In the genomic region with DNA sequence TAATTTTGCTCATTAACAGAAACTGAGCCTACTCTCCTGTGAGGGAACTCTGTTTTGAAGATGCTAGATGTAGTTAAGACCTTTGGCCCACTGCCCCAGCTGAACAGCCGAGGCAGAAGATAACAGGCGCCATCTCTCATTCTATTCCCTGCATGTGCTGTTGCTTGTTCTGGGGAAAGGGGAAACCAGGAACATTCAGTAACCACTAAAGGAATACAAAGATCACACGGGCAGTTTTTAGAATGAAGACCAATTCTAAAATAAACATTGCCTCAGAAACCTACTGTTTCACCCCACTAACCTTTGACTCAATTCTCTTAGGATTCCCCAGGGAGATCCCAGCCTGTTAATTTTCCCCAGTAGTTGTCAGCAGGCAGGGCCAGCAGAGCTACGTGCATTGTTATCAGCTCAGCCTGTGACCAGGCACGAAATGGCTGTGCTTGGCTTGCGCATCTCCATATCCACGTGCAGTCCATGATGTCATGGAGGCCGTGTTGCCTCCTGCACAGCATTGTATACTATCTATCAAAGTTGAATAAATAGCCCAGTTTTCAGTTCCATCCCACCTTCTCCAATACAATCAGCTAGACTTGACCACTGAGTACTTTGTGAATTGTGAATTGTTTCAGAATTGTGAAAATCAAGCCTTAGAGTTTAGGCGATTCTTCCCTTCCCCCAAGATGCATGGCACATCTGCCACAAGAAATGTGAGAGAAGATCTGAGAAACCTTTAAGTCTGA, we compare ENCODE assay signal across 1 cellular context.
TF ChIP-seq lines count a peak whose summit lies in the region.

No MANE protein-coding gene starts in this region.

TF ChIP-seq in GM23338, 12 proteins besides CTCF, POLR2A, EP300 and RAD21 (continued from another document):
- TF ChIP-seq, protein P1, sequence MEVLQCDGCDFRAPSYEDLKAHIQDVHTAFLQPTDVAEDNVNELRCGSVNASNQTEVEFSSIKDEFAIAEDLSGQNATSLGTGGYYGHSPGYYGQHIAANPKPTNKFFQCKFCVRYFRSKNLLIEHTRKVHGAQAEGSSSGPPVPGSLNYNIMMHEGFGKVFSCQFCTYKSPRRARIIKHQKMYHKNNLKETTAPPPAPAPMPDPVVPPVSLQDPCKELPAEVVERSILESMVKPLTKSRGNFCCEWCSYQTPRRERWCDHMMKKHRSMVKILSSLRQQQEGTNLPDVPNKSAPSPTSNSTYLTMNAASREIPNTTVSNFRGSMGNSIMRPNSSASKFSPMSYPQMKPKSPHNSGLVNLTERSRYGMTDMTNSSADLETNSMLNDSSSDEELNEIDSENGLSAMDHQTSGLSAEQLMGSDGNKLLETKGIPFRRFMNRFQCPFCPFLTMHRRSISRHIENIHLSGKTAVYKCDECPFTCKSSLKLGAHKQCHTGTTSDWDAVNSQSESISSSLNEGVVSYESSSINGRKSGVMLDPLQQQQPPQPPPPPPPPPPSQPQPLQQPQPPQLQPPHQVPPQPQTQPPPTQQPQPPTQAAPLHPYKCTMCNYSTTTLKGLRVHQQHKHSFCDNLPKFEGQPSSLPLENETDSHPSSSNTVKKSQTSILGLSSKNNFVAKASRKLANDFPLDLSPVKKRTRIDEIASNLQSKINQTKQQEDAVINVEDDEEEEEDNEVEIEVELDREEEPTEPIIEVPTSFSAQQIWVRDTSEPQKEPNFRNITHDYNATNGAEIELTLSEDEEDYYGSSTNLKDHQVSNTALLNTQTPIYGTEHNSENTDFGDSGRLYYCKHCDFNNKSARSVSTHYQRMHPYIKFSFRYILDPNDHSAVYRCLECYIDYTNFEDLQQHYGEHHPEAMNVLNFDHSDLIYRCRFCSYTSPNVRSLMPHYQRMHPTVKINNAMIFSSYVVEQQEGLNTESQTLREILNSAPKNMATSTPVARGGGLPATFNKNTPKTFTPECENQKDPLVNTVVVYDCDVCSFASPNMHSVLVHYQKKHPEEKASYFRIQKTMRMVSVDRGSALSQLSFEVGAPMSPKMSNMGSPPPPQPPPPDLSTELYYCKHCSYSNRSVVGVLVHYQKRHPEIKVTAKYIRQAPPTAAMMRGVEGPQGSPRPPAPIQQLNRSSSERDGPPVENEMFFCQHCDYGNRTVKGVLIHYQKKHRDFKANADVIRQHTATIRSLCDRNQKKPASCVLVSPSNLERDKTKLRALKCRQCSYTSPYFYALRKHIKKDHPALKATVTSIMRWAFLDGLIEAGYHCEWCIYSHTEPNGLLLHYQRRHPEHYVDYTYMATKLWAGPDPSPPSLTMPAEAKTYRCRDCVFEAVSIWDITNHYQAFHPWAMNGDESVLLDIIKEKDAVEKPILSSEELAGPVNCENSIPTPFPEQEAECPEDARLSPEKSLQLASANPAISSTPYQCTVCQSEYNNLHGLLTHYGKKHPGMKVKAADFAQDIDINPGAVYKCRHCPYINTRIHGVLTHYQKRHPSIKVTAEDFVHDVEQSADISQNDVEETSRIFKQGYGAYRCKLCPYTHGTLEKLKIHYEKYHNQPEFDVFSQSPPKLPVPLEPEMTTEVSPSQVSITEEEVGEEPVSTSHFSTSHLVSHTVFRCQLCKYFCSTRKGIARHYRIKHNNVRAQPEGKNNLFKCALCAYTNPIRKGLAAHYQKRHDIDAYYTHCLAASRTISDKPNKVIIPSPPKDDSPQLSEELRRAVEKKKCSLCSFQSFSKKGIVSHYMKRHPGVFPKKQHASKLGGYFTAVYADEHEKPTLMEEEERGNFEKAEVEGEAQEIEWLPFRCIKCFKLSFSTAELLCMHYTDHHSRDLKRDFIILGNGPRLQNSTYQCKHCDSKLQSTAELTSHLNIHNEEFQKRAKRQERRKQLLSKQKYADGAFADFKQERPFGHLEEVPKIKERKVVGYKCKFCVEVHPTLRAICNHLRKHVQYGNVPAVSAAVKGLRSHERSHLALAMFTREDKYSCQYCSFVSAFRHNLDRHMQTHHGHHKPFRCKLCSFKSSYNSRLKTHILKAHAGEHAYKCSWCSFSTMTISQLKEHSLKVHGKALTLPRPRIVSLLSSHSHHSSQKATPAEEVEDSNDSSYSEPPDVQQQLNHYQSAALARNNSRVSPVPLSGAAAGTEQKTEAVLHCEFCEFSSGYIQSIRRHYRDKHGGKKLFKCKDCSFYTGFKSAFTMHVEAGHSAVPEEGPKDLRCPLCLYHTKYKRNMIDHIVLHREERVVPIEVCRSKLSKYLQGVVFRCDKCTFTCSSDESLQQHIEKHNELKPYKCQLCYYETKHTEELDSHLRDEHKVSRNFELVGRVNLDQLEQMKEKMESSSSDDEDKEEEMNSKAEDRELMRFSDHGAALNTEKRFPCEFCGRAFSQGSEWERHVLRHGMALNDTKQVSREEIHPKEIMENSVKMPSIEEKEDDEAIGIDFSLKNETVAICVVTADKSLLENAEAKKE (CRISPR knock-in tag; IDR thresholded peaks at IDR 0.05), result no peak
